ENCODE assay signal across 8 cellular contexts in genomic region chr19:37217533-37217854, GRCh38. TPM values are rescaled to one million over a fixed set of nuclear protein-coding genes. Genes with fewer than 3 reads are reported as not detected.
DNase-seq lines count a peak whose midpoint lies in the region; ATAC-seq and TF ChIP-seq lines count a peak whose summit lies in the region.

No MANE protein-coding gene starts in this region.

- POLR2A ChIA-PET in AG04449 (lab: Yijun Ruan, JAX), result interaction anchor here (0.7 to 1.2 kb wide), 3 partner anchors 34 to 475 kb away, joined by 3 read pairs; partner anchors contain the start of gene ZNF585A

- H3K4me3 ChIP-seq in AG04449 (ENCODE audit: low read depth, low read length) (peak overlapping the region; percentile 95), SU-DHL-6 (ENCODE audit: insufficient read depth, low read length, poor library complexity, severe bottlenecking) (peak overlapping the region; percentile 90), hepatocyte (peak overlapping the region; percentile 87), stomach smooth muscle (ENCODE audit: low read length in 2 of 2) (peak overlapping the region; percentile 96 to 100)

- H3F3A ChIP-seq in SU-DHL-6 (ENCODE audit: insufficient read depth), result 0 out of 2 replicates have a peak, but pooled peaks cover 2% of the 10 kb centered on the region

- peak overlapping the region; percentile 78 for H3K27ac ChIP-seq in SU-DHL-6 (ENCODE audit: low read depth, low read length)
- H3K27ac ChIP-seq in hepatocyte, result peak overlapping the region; percentile 90
- peak overlapping the region; percentile 89 for H3K27ac ChIP-seq in stomach smooth muscle (ENCODE audit: low read length)

- H4K20me1 ChIP-seq in SU-DHL-6 (ENCODE audit: low read depth, low read length) (no peaks in the 10 kb centered on the region), hepatocyte (ENCODE audit: insufficient read depth, poor library complexity, severe bottlenecking) (no peaks in the 10 kb centered on the region)

- 2% methylated on average over 10 of the region's 10 CpGs for WGBS in hepatocyte (ENCODE audit: low lambda C conversion rate, missing lambda C conversion rate)

- DNase-seq in AG04449 (ENCODE audit: low read depth, low spot score) (no peak), hepatocyte (ENCODE audit: low spot score) (no peak), KBM-7 (no peak)

- H2AFZ ChIP-seq in SU-DHL-6 (ENCODE audit: low read depth, low read length, severe bottlenecking) (peak overlapping the region; percentile 78), hepatocyte (peak overlapping the region; percentile 86)

- peaks cover 14% of the 10 kb centered on the region for H3K36me3 ChIP-seq in SU-DHL-6 (ENCODE audit: low read length)
- H3K36me3 ChIP-seq in hepatocyte (replicated peaks; ENCODE audit: insufficient read depth, low read depth), result peaks cover 1% of the 10 kb centered on the region
- peaks cover 2 to 8% of the 10 kb centered on the region in 2 donors for H3K36me3 ChIP-seq in stomach smooth muscle (ENCODE audit: control insufficient read depth in 2 of 2, insufficient read depth in 2 of 2, low read length in 2 of 2)

- H3K27me3 ChIP-seq in SU-DHL-6 (ENCODE audit: low read length), result no peaks in the 10 kb centered on the region
- no peaks in the 10 kb centered on the region for H3K27me3 ChIP-seq in hepatocyte
- H3K27me3 ChIP-seq in stomach smooth muscle (ENCODE audit: control insufficient read depth in 1 of 2, insufficient read depth in 2 of 2, low read length in 2 of 2), result no peaks in the 10 kb centered on the region

- peak overlapping the region; percentile 80 for H3K9ac ChIP-seq in SU-DHL-6 (ENCODE audit: low read length)
- H3K9ac ChIP-seq in stomach smooth muscle (ENCODE audit: low read length in 2 of 2), result peak overlapping the region; percentile 78 to 97

- H3K9me3 ChIP-seq in SU-DHL-6 (ENCODE audit: insufficient read depth, low read length) (no peaks in the 10 kb centered on the region), hepatocyte (ENCODE audit: low read depth) (no peaks in the 10 kb centered on the region), stomach smooth muscle (ENCODE audit: control insufficient read depth in 2 of 2, low read length in 2 of 2) (no peaks in the 10 kb centered on the region)

- CTCF ChIA-PET in AG04449 (lab: Yijun Ruan, JAX), result no interaction called here

- H3K4me1 ChIP-seq in hepatocyte (ENCODE audit: insufficient read depth) (peaks cover 9% of the 10 kb centered on the region), stomach smooth muscle (ENCODE audit: control insufficient read depth, insufficient read depth, low read length) (peaks cover 10% of the 10 kb centered on the region)

- ATAC-seq in GM19468 (IDR thresholded peaks at IDR 0.05; ENCODE audit: extremely low read depth, unreplicated experiment) (peak; percentile 34), HG03378 (IDR thresholded peaks at IDR 0.05; ENCODE audit: unreplicated experiment) (no peak), HG03025 (IDR thresholded peaks at IDR 0.05; ENCODE audit: low FRiP score, unreplicated experiment) (no peak)

- H3K79me2 ChIP-seq in SU-DHL-6 (ENCODE audit: insufficient read depth, low read length), result peaks cover 32% of the 10 kb centered on the region
- H3K79me2 ChIP-seq in hepatocyte, result peaks cover 30% of the 10 kb centered on the region

- no peaks in the 10 kb centered on the region for H3K9me2 ChIP-seq in SU-DHL-6 (replicated peaks; ENCODE audit: insufficient read depth, low read length)
- H3K9me2 ChIP-seq in hepatocyte (replicated peaks; ENCODE audit: insufficient read depth), result no peaks in the 10 kb centered on the region

- TF ChIP-seq CTCF in AG04449 (IDR thresholded peaks at IDR 0.05; ENCODE audit: insufficient read depth, low read length, missing control alignments) (no peak), SU-DHL-6 (IDR thresholded peaks at IDR 0.05; ENCODE audit: insufficient read depth, low read length, poor library complexity, severe bottlenecking) (no peak), hepatocyte (IDR thresholded peaks at IDR 0.05; ENCODE audit: poor library complexity) (no peak)

- H3K4me2 ChIP-seq in SU-DHL-6 (ENCODE audit: low read depth, low read length, poor library complexity, severe bottlenecking), result peak overlapping the region; percentile 89
- peak overlapping the region; percentile 73 for H3K4me2 ChIP-seq in hepatocyte

- in situ Hi-C loops in KBM-7 (cut with MboI; ENCODE audit: low pct_unique_long_range_greater_than_20kb, low sequenced_read_pairs), result no loop called here

RNA-seq across cellular contexts. Expression of gene ZNF383, which starts 0.5 kb away (rescaled TPM):
- 4.3 and 4.9 TPM in 2 replicates for total RNA-seq in hepatocyte
- 3.7 and 4.8 TPM in 2 replicates for polyA plus RNA-seq in hepatocyte

RNA-seq across cellular contexts. Expression of gene ZNF585B, which starts 7.2 kb away (rescaled TPM):
- 3.4 and 7.2 TPM in 2 replicates for total RNA-seq in hepatocyte
- polyA plus RNA-seq in hepatocyte, result 1.4 and 3.8 TPM in 2 replicates

RNA-seq across cellular contexts. Expression of gene ZNF585A, which starts 45.0 kb away (rescaled TPM):
- 5.0 and 13.3 TPM in 2 replicates for total RNA-seq in hepatocyte
- polyA plus RNA-seq in hepatocyte, result 7.0 and 8.3 TPM in 2 replicates
